Comparison of ENCODE assay signal across 2 cellular contexts in genomic region chr6:90907931-90908655, GRCh38.
TF ChIP-seq lines count a peak whose summit lies in the region.

No MANE protein-coding gene starts in this region.

TF ChIP-seq in GM23338, 12 proteins besides CTCF, POLR2A, EP300 and RAD21:
- TF ChIP-seq ZNF462 (CRISPR knock-in tag; IDR thresholded peaks at IDR 0.05) (no peak), JUNB (IDR thresholded peaks at IDR 0.05; ENCODE audit: unreplicated experiment) (no peak), STAT1 (IDR thresholded peaks at IDR 0.05; ENCODE audit: unreplicated experiment) (no peak), ZNF331 (CRISPR knock-in tag; IDR thresholded peaks at IDR 0.05; ENCODE audit: low read depth) (no peak)

TF ChIP-seq in K562, 482 proteins besides CTCF, POLR2A, EP300 and RAD21 (continued from another document and continues in another):
- TF ChIP-seq ZNF277 (CRISPR knock-in tag; IDR thresholded peaks at IDR 0.05; ENCODE audit: borderline replicate concordance) (no peak), ZNF668 (CRISPR knock-in tag; IDR thresholded peaks at IDR 0.05) (no peak), KAT7 (CRISPR knock-in tag; IDR thresholded peaks at IDR 0.05; ENCODE audit: borderline replicate concordance) (no peak), GTF2F1 (IDR thresholded peaks at IDR 0.05; ENCODE audit: low read depth, low read length) (no peak), ZNF280A (IDR thresholded peaks at IDR 0.05; ENCODE audit: low read depth, partially characterized antibody) (no peak), ZNF696 (CRISPR knock-in tag; conservative IDR thresholded peaks at IDR 0.05) (no peak), CBX1 (IDR thresholded peaks at IDR 0.05; ENCODE audit: low read depth) (no peak), TOE1 (IDR thresholded peaks at IDR 0.05; ENCODE audit: borderline replicate concordance) (no peak), TOE1 (CRISPR knock-in tag; IDR thresholded peaks at IDR 0.05; ENCODE audit: borderline replicate concordance, low read depth) (no peak), KDM1A (IDR thresholded peaks at IDR 0.05) (no peak), MAFG (tag; conservative IDR thresholded peaks at IDR 0.05) (peak; percentile 66), RHOXF2B (CRISPR knock-in tag; conservative IDR thresholded peaks at IDR 0.05) (no peak), ZNF511 (CRISPR knock-in tag; IDR thresholded peaks at IDR 0.05) (no peak), NFE2 (IDR thresholded peaks at IDR 0.05; ENCODE audit: low read depth) (peak; percentile 63), LCOR (CRISPR knock-in tag; IDR thresholded peaks at IDR 0.05) (no peak), MAX (CRISPR knock-in tag; IDR thresholded peaks at IDR 0.05) (no peak), GTF2E2 (tag; IDR thresholded peaks at IDR 0.05) (no peak), SMAD4 (CRISPR knock-in tag; conservative IDR thresholded peaks at IDR 0.05) (no peak), MAFF (IDR thresholded peaks at IDR 0.05; ENCODE audit: low read length) (peak; percentile 57; the same call in 1 of the 2 replicates), CREBBP (IDR thresholded peaks at IDR 0.05; ENCODE audit: low read depth, low read length) (no peak), PPARD (CRISPR knock-in tag; IDR thresholded peaks at IDR 0.05) (no peak), RBFOX2 (IDR thresholded peaks at IDR 0.05; ENCODE audit: low read depth, low read length) (no peak), ZNF586 (CRISPR knock-in tag; conservative IDR thresholded peaks at IDR 0.05) (no peak), RREB1 (CRISPR knock-in tag; IDR thresholded peaks at IDR 0.05) (no peak), UBTF (IDR thresholded peaks at IDR 0.05; ENCODE audit: borderline replicate concordance in 1 of 2, low read depth in 2 of 2, low read length in 2 of 2) (no peak), NKRF (IDR thresholded peaks at IDR 0.05; ENCODE audit: borderline replicate concordance) (no peak), RB1 (IDR thresholded peaks at IDR 0.05; ENCODE audit: low read depth) (no peak), MAFK (IDR thresholded peaks at IDR 0.05; ENCODE audit: low read length) (0 out of 2 replicates have a peak, but pooled peaks have one; percentile 9), CHAMP1 (IDR thresholded peaks at IDR 0.05) (no peak), SRSF7 (optimal IDR thresholded peaks at IDR 0.05; ENCODE audit: low read depth, low read length) (no peak), NONO (IDR thresholded peaks at IDR 0.05; ENCODE audit: low read depth in 2 of 2, low read length in 1 of 2) (no peak), DEAF1 (CRISPR knock-in tag; IDR thresholded peaks at IDR 0.05) (no peak), PRDM10 (IDR thresholded peaks at IDR 0.05; ENCODE audit: partially characterized antibody) (no peak), C11orf30 (IDR thresholded peaks at IDR 0.05; ENCODE audit: low read depth) (no peak), MTA1 (IDR thresholded peaks at IDR 0.05; ENCODE audit: borderline replicate concordance) (no peak)
